In genomic region chr10:104080762-104081161, GRCh38 we compare ENCODE assay signal across 8 cellular contexts. TPM values are rescaled to one million over a fixed set of nuclear protein-coding genes. Genes with fewer than 3 reads are reported as not detected.
DNase-seq lines count a peak whose midpoint lies in the region; ATAC-seq, FAIRE-seq and TF ChIP-seq lines count a peak whose summit lies in the region.

No MANE protein-coding gene starts in this region.

- no peak overlapping the region for H3K9ac ChIP-seq in H1 (replicated peaks in 1 of 4; ENCODE audit: extremely low read depth in 1 of 4, low read depth in 3 of 4, low read length in 3 of 4)

- no peaks in the 10 kb centered on the region for H3K36me3 ChIP-seq in H1 (ENCODE audit: control insufficient read depth in 2 of 4, insufficient read depth in 4 of 4, low read length in 3 of 4)

- H3K4me2 ChIP-seq in H1 (ENCODE audit: insufficient read depth in 1 of 2, low read depth in 2 of 2, low read length in 2 of 2) = no peak overlapping the region

- peak in 1 of 3 experiments; percentile 13; a peak in 1 of 4 replicates for TF ChIP-seq CTCF in H1 (IDR thresholded peaks at IDR 0.05; ENCODE audit: control extremely low read depth in 1 of 3, insufficient read depth in 1 of 3, low read depth in 1 of 3, low read length in 3 of 3)

- no peak overlapping the region for H3K27ac Mint-ChIP-seq in activated naive CD8-positive, alpha-beta T cell treated with anti-CD3 and anti-CD28 coated beads, Interleukin-2, amount 50 U/mL, for 24 hours
- H3K27ac Mint-ChIP-seq in activated naive CD8-positive, alpha-beta T cell treated with anti-CD3 and anti-CD28 coated beads for 36 hours = no peak overlapping the region

- H3K79me1 ChIP-seq in H1 (ENCODE audit: low read depth, low read length) = no peaks in the 10 kb centered on the region

- WGBS in H1 (ENCODE audit: extremely low coverage in 1 of 2, insufficient coverage in 1 of 2, insufficient read length in 1 of 2, insufficient replicate concordance in 2 of 2, low coverage in 1 of 2, low lambda C conversion rate in 2 of 2, missing lambda C conversion rate in 1 of 2), 2 experiments = 75% methylated on average over 1 of the region's 1 CpG; no CpG with 5 or more reads in 1 of the 2 experiments

- no peak overlapping the region for H2AK5ac ChIP-seq in H1 (ENCODE audit: low read depth, low read length)

- no peak overlapping the region for H3K4me3 ChIP-seq in H1 (ENCODE audit: extremely low read depth in 1 of 4, insufficient read depth in 2 of 4, low read depth in 3 of 4, low read length in 4 of 4)

- TF ChIP-seq EP300 in H1 (IDR thresholded peaks at IDR 0.05; ENCODE audit: borderline replicate concordance in 1 of 2, low read depth in 2 of 2, low read length in 2 of 2) = no peak

- H3K56ac ChIP-seq in H1 (replicated peaks; ENCODE audit: insufficient read length, low read depth, low read length) = no peak overlapping the region

- no peaks in the 10 kb centered on the region for H3K23me2 ChIP-seq in H1 (ENCODE audit: low read depth, low read length)

- TF ChIP-seq RAD21 in H1 (IDR thresholded peaks at IDR 0.05 in 1 of 2, conservative IDR thresholded peaks at IDR 0.05 in 1 of 2; ENCODE audit: low read depth in 2 of 2, low read length in 2 of 2) = 0 out of 4 replicates have a peak, but pooled peaks of 1 of the 2 experiments have one; percentile 18

- H3K18ac ChIP-seq in H1 (ENCODE audit: extremely low read depth, low read length) = no peak overlapping the region

- no peak overlapping the region for H4K5ac ChIP-seq in H1 (ENCODE audit: insufficient read length, low read depth, low read length)

- ATAC-seq in activated naive CD8-positive, alpha-beta T cell treated with anti-CD3 and anti-CD28 coated beads, Interleukin-2, amount 50 U/mL, for 24 hours = peak; percentile 59
- no peak for ATAC-seq in GM18867 (IDR thresholded peaks at IDR 0.05; ENCODE audit: unreplicated experiment)

- no peaks in the 10 kb centered on the region for H3K9me3 Mint-ChIP-seq in activated naive CD8-positive, alpha-beta T cell treated with anti-CD3 and anti-CD28 coated beads, Interleukin-2, amount 50 U/mL, for 24 hours
- no peaks in the 10 kb centered on the region for H3K9me3 Mint-ChIP-seq in activated naive CD8-positive, alpha-beta T cell treated with anti-CD3 and anti-CD28 coated beads for 36 hours

- no peaks in the 10 kb centered on the region for H3K79me2 ChIP-seq in H1 (ENCODE audit: control insufficient read depth in 1 of 2, insufficient read depth in 2 of 2, low read length in 2 of 2)

- no peak overlapping the region for H2AFZ ChIP-seq in H1 (ENCODE audit: low read length)

- H3K36me3 Mint-ChIP-seq in activated naive CD8-positive, alpha-beta T cell treated with anti-CD3 and anti-CD28 coated beads, Interleukin-2, amount 50 U/mL, for 24 hours (ENCODE audit: low read depth) = no peaks in the 10 kb centered on the region
- H3K36me3 Mint-ChIP-seq in activated naive CD8-positive, alpha-beta T cell treated with anti-CD3 and anti-CD28 coated beads for 36 hours = no peaks in the 10 kb centered on the region

- no peak overlapping the region for H3K27ac ChIP-seq in H1 (ENCODE audit: low read depth, low read length)

- no peak for TF ChIP-seq POLR2A in H1 (IDR thresholded peaks at IDR 0.05; ENCODE audit: control extremely low read depth in 1 of 2, low read depth in 2 of 2, low read length in 2 of 2)

- H2BK20ac ChIP-seq in H1 (ENCODE audit: low read length) = no peak overlapping the region

- no peaks in the 10 kb centered on the region for H3K9me3 ChIP-seq in H1 (ENCODE audit: insufficient read depth in 2 of 2, low read depth in 1 of 2, low read length in 1 of 2)

- no peak overlapping the region for H3K4me3 Mint-ChIP-seq in activated naive CD8-positive, alpha-beta T cell treated with anti-CD3 and anti-CD28 coated beads, Interleukin-2, amount 50 U/mL, for 24 hours
- no peak overlapping the region for H3K4me3 Mint-ChIP-seq in activated naive CD8-positive, alpha-beta T cell treated with anti-CD3 and anti-CD28 coated beads for 36 hours

- no peak for DNase-seq in activated naive CD8-positive, alpha-beta T cell treated with anti-CD3 and anti-CD28 coated beads, Interleukin-2, amount 50 U/mL, for 24 hours
- DNase-seq in activated naive CD8-positive, alpha-beta T cell treated with anti-CD3 and anti-CD28 coated beads for 36 hours = no peak
- DNase-seq in NCI-H345 treated with DMSO at 0.1 percent for 48 hours (lab: John Stamatoyannopoulos, UW; ENCODE audit: unreplicated experiment) = peak; percentile 6
- no peak for DNase-seq in H1 (ENCODE audit: low read depth in 1 of 2, low spot score in 2 of 2)
- peak; percentile 14 for DNase-seq in putamen (ENCODE audit: low spot score)
- DNase-seq in frontal cortex (ENCODE audit: low spot score in 2 of 2) = no peak
- no peak for DNase-seq in KG1 (lab: John Stamatoyannopoulos, UW)

- POLR2A ChIA-PET in H1 (lab: Charles Lee; ENCODE audit: partially characterized antibody) = interaction anchor here (0.6 kb wide), 1 partner anchor 226 kb away, joined by 3 read pairs; no protein-coding TSS in a partner anchor

- no peak overlapping the region for H3K4ac ChIP-seq in H1 (replicated peaks; ENCODE audit: insufficient read length, low read depth, low read length)

- no peak overlapping the region for H2BK15ac ChIP-seq in H1 (ENCODE audit: low read length)

- H4K91ac ChIP-seq in H1 (replicated peaks; ENCODE audit: insufficient read length, low read length) = no peak overlapping the region

- H3K27me3 ChIP-seq in H1 (replicated peaks in 1 of 4; ENCODE audit: control insufficient read depth in 3 of 4, extremely low read depth in 1 of 4, insufficient read depth in 3 of 4, low read length in 3 of 4) = no peaks in the 10 kb centered on the region

- H2BK12ac ChIP-seq in H1 (ENCODE audit: low read depth, low read length) = no peak overlapping the region

- no peaks in the 10 kb centered on the region for H3K27me3 Mint-ChIP-seq in activated naive CD8-positive, alpha-beta T cell treated with anti-CD3 and anti-CD28 coated beads, Interleukin-2, amount 50 U/mL, for 24 hours
- no peaks in the 10 kb centered on the region for H3K27me3 Mint-ChIP-seq in activated naive CD8-positive, alpha-beta T cell treated with anti-CD3 and anti-CD28 coated beads for 36 hours

- H4K20me1 ChIP-seq in H1 (replicated peaks in 1 of 2; ENCODE audit: control insufficient read depth in 1 of 2, insufficient read depth in 2 of 2, low read length in 2 of 2) = no peaks in the 10 kb centered on the region

- H2BK5ac ChIP-seq in H1 (ENCODE audit: low read depth, low read length) = no peak overlapping the region

- peaks cover 6 to 11% (median 9%) of the 10 kb centered on the region in 4 experiments for H3K4me1 ChIP-seq in H1 (replicated peaks in 1 of 4; ENCODE audit: control insufficient read depth in 3 of 4, insufficient read depth in 4 of 4, low read length in 3 of 4)

- no peak overlapping the region for H2BK120ac ChIP-seq in H1 (replicated peaks; ENCODE audit: low read depth, low read length)

- no peak overlapping the region for H3K14ac ChIP-seq in H1 (ENCODE audit: insufficient read length)

- H3K23ac ChIP-seq in H1 (ENCODE audit: insufficient read length) = no peak overlapping the region

- peak; percentile 13 for FAIRE-seq in H1 (lab: Jason Lieb, UNC)
- no peak for FAIRE-seq in frontal cortex (lab: Jason Lieb, UNC)

- H4K8ac ChIP-seq in H1 (ENCODE audit: extremely low read depth, insufficient read depth, low read length) = no peak overlapping the region

- CTCF ChIA-PET in H1 (lab: Charles Lee; ENCODE audit: partially characterized antibody) = interaction anchor here (0.7 to 2.7 kb wide), 9 partner anchors 9 to 193 kb away, joined by 3 to 8 read pairs (median 3); no protein-coding TSS in a partner anchor

- H3K4me1 Mint-ChIP-seq in activated naive CD8-positive, alpha-beta T cell treated with anti-CD3 and anti-CD28 coated beads, Interleukin-2, amount 50 U/mL, for 24 hours = no peaks in the 10 kb centered on the region
- no peaks in the 10 kb centered on the region for H3K4me1 Mint-ChIP-seq in activated naive CD8-positive, alpha-beta T cell treated with anti-CD3 and anti-CD28 coated beads for 36 hours

TF ChIP-seq in H1, 55 proteins besides CTCF, POLR2A, EP300 and RAD21 (continues in another document):
- TF ChIP-seq RBBP5 (IDR thresholded peaks at IDR 0.05; ENCODE audit: borderline replicate concordance, low read depth, low read length) = no peak
- TF ChIP-seq SP1 (IDR thresholded peaks at IDR 0.05; ENCODE audit: low read depth, low read length) = no peak
- no peak for TF ChIP-seq ASH2L (IDR thresholded peaks at IDR 0.05; ENCODE audit: low read length)
- TF ChIP-seq GTF2F1 (IDR thresholded peaks at IDR 0.05; ENCODE audit: borderline replicate concordance, low read depth, low read length) = no peak
- no peak for TF ChIP-seq KDM4A (IDR thresholded peaks at IDR 0.05; ENCODE audit: low read depth, low read length, severe bottlenecking)
- TF ChIP-seq CBX8 (IDR thresholded peaks at IDR 0.05; ENCODE audit: borderline replicate concordance, low read depth, low read length) = no peak
- no peak for TF ChIP-seq SP4 (IDR thresholded peaks at IDR 0.05; ENCODE audit: low read length)
- no peak for TF ChIP-seq NRF1 (IDR thresholded peaks at IDR 0.05; ENCODE audit: low read depth, low read length)

RNA-seq across cellular contexts. Expression of gene COL17A1, which starts 4.9 kb away (rescaled TPM):
- total RNA-seq in activated naive CD8-positive, alpha-beta T cell treated with anti-CD3 and anti-CD28 coated beads for 36 hours = not detected
- 0.37 and 1.9 TPM in 2 replicates for total RNA-seq in H1 (2021; fragmentation: NEBNext Ultra II Directional; extraction: Animal tissue kit (Norgen Biotek cat#: 25700))
- 0.35 and 0.52 TPM in 2 replicates for polyA plus RNA-seq in H1 (2011; rRNA removed)
- polyA plus RNA-seq in H1 (2011; cell fraction: cytosol; rRNA removed) = 0.45 TPM
- 0.78 TPM for polyA plus RNA-seq in H1 (2011; cell fraction: nucleus; rRNA removed)
- 0.93 to 1.3 TPM (median 1.1 TPM) in 4 replicates for polyA plus RNA-seq in H1 (2012, experiment 1 of 2)
- polyA plus RNA-seq in H1 (2012, experiment 2 of 2) = 1.0 TPM
- polyA plus RNA-seq in H1 (2013, experiment 1 of 2) = 1.3 TPM
- polyA plus RNA-seq in H1 (2013, experiment 2 of 2) = 1.6 TPM
- 0.27 and 0.28 TPM in 2 replicates for polyA minus RNA-seq in H1 (2011; rRNA and poly(A)+ RNA removed)
- polyA minus RNA-seq in H1 (2011; cell fraction: cytosol; rRNA and poly(A)+ RNA removed) = not detected
- 0.10 TPM for polyA minus RNA-seq in H1 (2011; cell fraction: nucleus; rRNA and poly(A)+ RNA removed)
- under 0.01 TPM for total RNA-seq in frontal cortex

RNA-seq across cellular contexts. Expression of gene SFR1, which starts 41.2 kb away (rescaled TPM):
- 10 to 100 TPM; 17.6 to 19.6 TPM for total RNA-seq in activated naive CD8-positive, alpha-beta T cell treated with anti-CD3 and anti-CD28 coated beads for 36 hours
- total RNA-seq in H1 (2021; fragmentation: NEBNext Ultra II Directional; extraction: Animal tissue kit (Norgen Biotek cat#: 25700)) = 6.9 and 7.7 TPM in 2 replicates
- 3.1 and 3.4 TPM in 2 replicates for polyA plus RNA-seq in H1 (2011; rRNA removed)
- 6.0 TPM for polyA plus RNA-seq in H1 (2011; cell fraction: cytosol; rRNA removed)
- polyA plus RNA-seq in H1 (2011; cell fraction: nucleus; rRNA removed) = 2.0 TPM
- polyA plus RNA-seq in H1 (2012, experiment 1 of 2) = 2.8 to 4.1 TPM (median 3.3 TPM) in 4 replicates
- polyA plus RNA-seq in H1 (2012, experiment 2 of 2) = 1.1 TPM
- 5.1 TPM for polyA plus RNA-seq in H1 (2013, experiment 1 of 2)
- 4.5 TPM for polyA plus RNA-seq in H1 (2013, experiment 2 of 2)
- polyA minus RNA-seq in H1 (2011; rRNA and poly(A)+ RNA removed) = 1.3 and 1.7 TPM in 2 replicates
- 4.6 TPM for polyA minus RNA-seq in H1 (2011; cell fraction: cytosol; rRNA and poly(A)+ RNA removed)
- polyA minus RNA-seq in H1 (2011; cell fraction: nucleus; rRNA and poly(A)+ RNA removed) = 1.6 TPM
- 15.5 TPM for total RNA-seq in frontal cortex

Comparison
In these comparisons a context has a peak if more than half of its experiments do, and no peak if none do; other contexts are left out.
1. DNase-seq: peak in NCI-H345 treated with DMSO at 0.1 percent for 48 hours (single experiment) and putamen (single experiment); none in activated naive CD8-positive, alpha-beta T cell treated with anti-CD3 and anti-CD28 coated beads, Interleukin-2, amount 50 U/mL, for 24 hours (single experiment), activated naive CD8-positive, alpha-beta T cell treated with anti-CD3 and anti-CD28 coated beads for 36 hours (single experiment), H1 (0 of 2), frontal cortex (0 of 2) and KG1 (single experiment).